In the genomic region with DNA sequence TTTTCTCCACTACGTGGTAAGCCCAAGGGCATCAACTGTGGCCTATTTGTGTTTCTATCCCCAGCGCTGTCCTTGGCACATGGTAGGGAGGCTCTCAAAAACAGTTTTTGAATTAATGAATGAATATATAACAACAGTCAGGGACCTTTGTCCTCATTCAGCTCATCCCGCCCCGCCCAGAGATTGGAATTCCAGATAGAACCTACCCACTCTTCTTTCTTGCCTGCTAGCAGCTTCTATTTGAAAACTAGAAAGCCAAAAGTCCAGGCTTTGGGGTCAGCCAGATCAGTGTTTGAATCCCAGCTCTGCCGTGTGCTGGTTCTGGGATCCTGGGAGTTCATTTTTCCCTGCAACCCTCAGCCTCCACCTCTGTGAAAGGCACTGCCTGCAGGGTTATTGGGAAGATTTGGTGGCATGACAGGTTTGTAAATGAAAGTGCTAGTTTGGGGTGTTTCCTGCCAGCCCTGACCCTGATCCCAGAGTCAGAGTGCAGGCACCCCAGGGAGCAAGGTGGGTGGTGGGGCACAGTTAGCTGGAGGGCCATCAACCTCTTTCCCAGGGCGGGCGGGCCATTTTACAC, we compare ENCODE assay signal across 1 cellular context.
TF ChIP-seq lines count a peak whose summit lies in the region.

No MANE protein-coding gene starts in this region.

TF ChIP-seq in HepG2, 621 proteins besides CTCF, POLR2A, EP300 and RAD21 (continued from another document and continues in another):
- no peak for TF ChIP-seq FOXC1 (CRISPR knock-in tag; IDR thresholded peaks at IDR 0.05; ENCODE audit: borderline replicate concordance)
- peak; percentile 83 for TF ChIP-seq RBM22 (optimal IDR thresholded peaks at IDR 0.05; ENCODE audit: low read length)
- TF ChIP-seq MTF2 (CRISPR knock-in tag; IDR thresholded peaks at IDR 0.05; ENCODE audit: borderline replicate concordance) = no peak
- TF ChIP-seq, protein P1, sequence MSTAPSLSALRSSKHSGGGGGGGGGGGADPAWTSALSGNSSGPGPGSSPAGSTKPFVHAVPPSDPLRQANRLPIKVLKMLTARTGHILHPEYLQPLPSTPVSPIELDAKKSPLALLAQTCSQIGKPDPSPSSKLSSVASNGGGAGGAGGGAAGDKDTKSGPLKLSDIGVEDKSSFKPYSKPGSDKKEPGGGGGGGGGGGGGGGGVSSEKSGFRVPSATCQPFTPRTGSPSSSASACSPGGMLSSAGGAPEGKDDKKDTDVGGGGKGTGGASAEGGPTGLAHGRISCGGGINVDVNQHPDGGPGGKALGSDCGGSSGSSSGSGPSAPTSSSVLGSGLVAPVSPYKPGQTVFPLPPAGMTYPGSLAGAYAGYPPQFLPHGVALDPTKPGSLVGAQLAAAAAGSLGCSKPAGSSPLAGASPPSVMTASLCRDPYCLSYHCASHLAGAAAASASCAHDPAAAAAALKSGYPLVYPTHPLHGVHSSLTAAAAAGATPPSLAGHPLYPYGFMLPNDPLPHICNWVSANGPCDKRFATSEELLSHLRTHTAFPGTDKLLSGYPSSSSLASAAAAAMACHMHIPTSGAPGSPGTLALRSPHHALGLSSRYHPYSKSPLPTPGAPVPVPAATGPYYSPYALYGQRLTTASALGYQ (CRISPR knock-in tag; IDR thresholded peaks at IDR 0.05) = no peak
- TF ChIP-seq ZNF768 (CRISPR knock-in tag; IDR thresholded peaks at IDR 0.05) = no peak
- TF ChIP-seq FIP1L1 (IDR thresholded peaks at IDR 0.05; ENCODE audit: borderline replicate concordance, insufficient read depth, low read depth, low read length) = no peak
- peak; percentile 71; the same call in 1 of the 2 replicates for TF ChIP-seq HNF4G (IDR thresholded peaks at IDR 0.05; ENCODE audit: borderline replicate concordance, low read depth, low read length)
- no peak; the same call in 1 of the 2 replicates for TF ChIP-seq HNF4G (CRISPR knock-in tag; IDR thresholded peaks at IDR 0.05; ENCODE audit: borderline replicate concordance, low read depth)
- no peak for TF ChIP-seq ZNF670 (CRISPR knock-in tag; IDR thresholded peaks at IDR 0.05; ENCODE audit: borderline replicate concordance)
- TF ChIP-seq, protein P2, sequence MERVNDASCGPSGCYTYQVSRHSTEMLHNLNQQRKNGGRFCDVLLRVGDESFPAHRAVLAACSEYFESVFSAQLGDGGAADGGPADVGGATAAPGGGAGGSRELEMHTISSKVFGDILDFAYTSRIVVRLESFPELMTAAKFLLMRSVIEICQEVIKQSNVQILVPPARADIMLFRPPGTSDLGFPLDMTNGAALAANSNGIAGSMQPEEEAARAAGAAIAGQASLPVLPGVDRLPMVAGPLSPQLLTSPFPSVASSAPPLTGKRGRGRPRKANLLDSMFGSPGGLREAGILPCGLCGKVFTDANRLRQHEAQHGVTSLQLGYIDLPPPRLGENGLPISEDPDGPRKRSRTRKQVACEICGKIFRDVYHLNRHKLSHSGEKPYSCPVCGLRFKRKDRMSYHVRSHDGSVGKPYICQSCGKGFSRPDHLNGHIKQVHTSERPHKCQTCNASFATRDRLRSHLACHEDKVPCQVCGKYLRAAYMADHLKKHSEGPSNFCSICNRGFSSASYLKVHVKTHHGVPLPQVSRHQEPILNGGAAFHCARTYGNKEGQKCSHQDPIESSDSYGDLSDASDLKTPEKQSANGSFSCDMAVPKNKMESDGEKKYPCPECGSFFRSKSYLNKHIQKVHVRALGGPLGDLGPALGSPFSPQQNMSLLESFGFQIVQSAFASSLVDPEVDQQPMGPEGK (CRISPR knock-in tag; IDR thresholded peaks at IDR 0.05) = 0 out of 2 replicates have a peak, but pooled peaks have one; percentile 17
- no peak for TF ChIP-seq ZNF160 (CRISPR knock-in tag; IDR thresholded peaks at IDR 0.05)
- no peak for TF ChIP-seq ZNF552 (CRISPR knock-in tag; IDR thresholded peaks at IDR 0.05; ENCODE audit: borderline replicate concordance)
- no peak for TF ChIP-seq RCOR2 (CRISPR knock-in tag; IDR thresholded peaks at IDR 0.05)
- no peak for TF ChIP-seq SOX5 (CRISPR knock-in tag; IDR thresholded peaks at IDR 0.05; ENCODE audit: borderline replicate concordance)
- no peak for TF ChIP-seq JARID2 (CRISPR knock-in tag; IDR thresholded peaks at IDR 0.05; ENCODE audit: insufficient replicate concordance)
- no peak for TF ChIP-seq ETV6 (CRISPR knock-in tag; conservative IDR thresholded peaks at IDR 0.05)
- no peak for TF ChIP-seq ZBTB20 (CRISPR knock-in tag; IDR thresholded peaks at IDR 0.05; ENCODE audit: borderline replicate concordance, low read depth)
- TF ChIP-seq NFE2L1 (CRISPR knock-in tag; IDR thresholded peaks at IDR 0.05; ENCODE audit: borderline replicate concordance) = no peak
- TF ChIP-seq ZNF720 (CRISPR knock-in tag; IDR thresholded peaks at IDR 0.05) = no peak
- TF ChIP-seq ZNF468 (CRISPR knock-in tag; IDR thresholded peaks at IDR 0.05) = no peak
- TF ChIP-seq ZFX (CRISPR knock-in tag; IDR thresholded peaks at IDR 0.05; ENCODE audit: low read depth) = no peak
- TF ChIP-seq ZNF619 (CRISPR knock-in tag; IDR thresholded peaks at IDR 0.05) = no peak
- TF ChIP-seq, protein P3, sequence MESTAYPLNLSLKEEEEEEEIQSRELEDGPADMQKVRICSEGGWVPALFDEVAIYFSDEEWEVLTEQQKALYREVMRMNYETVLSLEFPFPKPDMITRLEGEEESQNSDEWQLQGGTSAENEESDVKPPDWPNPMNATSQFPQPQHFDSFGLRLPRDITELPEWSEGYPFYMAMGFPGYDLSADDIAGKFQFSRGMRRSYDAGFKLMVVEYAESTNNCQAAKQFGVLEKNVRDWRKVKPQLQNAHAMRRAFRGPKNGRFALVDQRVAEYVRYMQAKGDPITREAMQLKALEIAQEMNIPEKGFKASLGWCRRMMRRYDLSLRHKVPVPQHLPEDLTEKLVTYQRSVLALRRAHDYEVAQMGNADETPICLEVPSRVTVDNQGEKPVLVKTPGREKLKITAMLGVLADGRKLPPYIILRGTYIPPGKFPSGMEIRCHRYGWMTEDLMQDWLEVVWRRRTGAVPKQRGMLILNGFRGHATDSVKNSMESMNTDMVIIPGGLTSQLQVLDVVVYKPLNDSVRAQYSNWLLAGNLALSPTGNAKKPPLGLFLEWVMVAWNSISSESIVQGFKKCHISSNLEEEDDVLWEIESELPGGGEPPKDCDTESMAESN (CRISPR knock-in tag; conservative IDR thresholded peaks at IDR 0.05) = peak; percentile 98
- no peak for TF ChIP-seq SMAD9 (CRISPR knock-in tag; IDR thresholded peaks at IDR 0.05)
- TF ChIP-seq JDP2 (CRISPR knock-in tag; IDR thresholded peaks at IDR 0.05; ENCODE audit: borderline replicate concordance) = no peak
- TF ChIP-seq NFYC (CRISPR knock-in tag; IDR thresholded peaks at IDR 0.05) = no peak
- TF ChIP-seq, protein P4, sequence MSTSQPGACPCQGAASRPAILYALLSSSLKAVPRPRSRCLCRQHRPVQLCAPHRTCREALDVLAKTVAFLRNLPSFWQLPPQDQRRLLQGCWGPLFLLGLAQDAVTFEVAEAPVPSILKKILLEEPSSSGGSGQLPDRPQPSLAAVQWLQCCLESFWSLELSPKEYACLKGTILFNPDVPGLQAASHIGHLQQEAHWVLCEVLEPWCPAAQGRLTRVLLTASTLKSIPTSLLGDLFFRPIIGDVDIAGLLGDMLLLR (CRISPR knock-in tag; IDR thresholded peaks at IDR 0.05) = no peak
- TF ChIP-seq FOXM1 (CRISPR knock-in tag; IDR thresholded peaks at IDR 0.05) = no peak
- no peak for TF ChIP-seq NFIB (CRISPR knock-in tag; IDR thresholded peaks at IDR 0.05; ENCODE audit: borderline replicate concordance)
- TF ChIP-seq, protein P5, sequence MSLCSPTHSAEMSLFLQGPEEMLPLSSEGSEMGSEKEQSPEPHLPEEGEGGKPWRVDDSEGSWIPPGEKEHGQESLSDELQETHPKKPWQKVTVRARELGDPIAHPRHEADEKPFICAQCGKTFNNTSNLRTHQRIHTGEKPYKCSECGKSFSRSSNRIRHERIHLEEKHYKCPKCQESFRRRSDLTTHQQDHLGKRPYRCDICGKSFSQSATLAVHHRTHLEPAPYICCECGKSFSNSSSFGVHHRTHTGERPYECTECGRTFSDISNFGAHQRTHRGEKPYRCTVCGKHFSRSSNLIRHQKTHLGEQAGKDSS (CRISPR knock-in tag; IDR thresholded peaks at IDR 0.05; ENCODE audit: borderline replicate concordance, low read depth) = no peak
- TF ChIP-seq NR2C2 (CRISPR knock-in tag; IDR thresholded peaks at IDR 0.05; ENCODE audit: borderline replicate concordance) = no peak
- TF ChIP-seq NFIC (IDR thresholded peaks at IDR 0.05; ENCODE audit: low read length) = 0 out of 2 replicates have a peak, but pooled peaks have one; percentile 24
- TF ChIP-seq ZNF180 (CRISPR knock-in tag; IDR thresholded peaks at IDR 0.05; ENCODE audit: borderline replicate concordance, low read depth) = no peak
- TF ChIP-seq HNRNPL (IDR thresholded peaks at IDR 0.05; ENCODE audit: low read depth, low read length) = no peak
- TF ChIP-seq PLRG1 (conservative IDR thresholded peaks at IDR 0.05) = no peak
- no peak for TF ChIP-seq ZFP82 (CRISPR knock-in tag; IDR thresholded peaks at IDR 0.05; ENCODE audit: borderline replicate concordance)
- no peak for TF ChIP-seq GFI1 (CRISPR knock-in tag; IDR thresholded peaks at IDR 0.05; ENCODE audit: borderline replicate concordance)
- TF ChIP-seq ZNF367 (CRISPR knock-in tag; IDR thresholded peaks at IDR 0.05; ENCODE audit: borderline replicate concordance) = no peak
- TF ChIP-seq, protein P6, sequence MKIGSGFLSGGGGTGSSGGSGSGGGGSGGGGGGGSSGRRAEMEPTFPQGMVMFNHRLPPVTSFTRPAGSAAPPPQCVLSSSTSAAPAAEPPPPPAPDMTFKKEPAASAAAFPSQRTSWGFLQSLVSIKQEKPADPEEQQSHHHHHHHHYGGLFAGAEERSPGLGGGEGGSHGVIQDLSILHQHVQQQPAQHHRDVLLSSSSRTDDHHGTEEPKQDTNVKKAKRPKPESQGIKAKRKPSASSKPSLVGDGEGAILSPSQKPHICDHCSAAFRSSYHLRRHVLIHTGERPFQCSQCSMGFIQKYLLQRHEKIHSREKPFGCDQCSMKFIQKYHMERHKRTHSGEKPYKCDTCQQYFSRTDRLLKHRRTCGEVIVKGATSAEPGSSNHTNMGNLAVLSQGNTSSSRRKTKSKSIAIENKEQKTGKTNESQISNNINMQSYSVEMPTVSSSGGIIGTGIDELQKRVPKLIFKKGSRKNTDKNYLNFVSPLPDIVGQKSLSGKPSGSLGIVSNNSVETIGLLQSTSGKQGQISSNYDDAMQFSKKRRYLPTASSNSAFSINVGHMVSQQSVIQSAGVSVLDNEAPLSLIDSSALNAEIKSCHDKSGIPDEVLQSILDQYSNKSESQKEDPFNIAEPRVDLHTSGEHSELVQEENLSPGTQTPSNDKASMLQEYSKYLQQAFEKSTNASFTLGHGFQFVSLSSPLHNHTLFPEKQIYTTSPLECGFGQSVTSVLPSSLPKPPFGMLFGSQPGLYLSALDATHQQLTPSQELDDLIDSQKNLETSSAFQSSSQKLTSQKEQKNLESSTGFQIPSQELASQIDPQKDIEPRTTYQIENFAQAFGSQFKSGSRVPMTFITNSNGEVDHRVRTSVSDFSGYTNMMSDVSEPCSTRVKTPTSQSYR (CRISPR knock-in tag; IDR thresholded peaks at IDR 0.05; ENCODE audit: borderline replicate concordance) = no peak
- TF ChIP-seq, protein P7, sequence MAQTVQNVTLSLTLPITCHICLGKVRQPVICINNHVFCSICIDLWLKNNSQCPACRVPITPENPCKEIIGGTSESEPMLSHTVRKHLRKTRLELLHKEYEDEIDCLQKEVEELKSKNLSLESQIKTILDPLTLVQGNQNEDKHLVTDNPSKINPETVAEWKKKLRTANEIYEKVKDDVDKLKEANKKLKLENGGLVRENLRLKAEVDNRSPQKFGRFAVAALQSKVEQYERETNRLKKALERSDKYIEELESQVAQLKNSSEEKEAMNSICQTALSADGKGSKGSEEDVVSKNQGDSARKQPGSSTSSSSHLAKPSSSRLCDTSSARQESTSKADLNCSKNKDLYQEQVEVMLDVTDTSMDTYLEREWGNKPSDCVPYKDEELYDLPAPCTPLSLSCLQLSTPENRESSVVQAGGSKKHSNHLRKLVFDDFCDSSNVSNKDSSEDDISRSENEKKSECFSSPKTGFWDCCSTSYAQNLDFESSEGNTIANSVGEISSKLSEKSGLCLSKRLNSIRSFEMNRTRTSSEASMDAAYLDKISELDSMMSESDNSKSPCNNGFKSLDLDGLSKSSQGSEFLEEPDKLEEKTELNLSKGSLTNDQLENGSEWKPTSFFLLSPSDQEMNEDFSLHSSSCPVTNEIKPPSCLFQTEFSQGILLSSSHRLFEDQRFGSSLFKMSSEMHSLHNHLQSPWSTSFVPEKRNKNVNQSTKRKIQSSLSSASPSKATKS (CRISPR knock-in tag; IDR thresholded peaks at IDR 0.05) = no peak
- TF ChIP-seq, protein P8, sequence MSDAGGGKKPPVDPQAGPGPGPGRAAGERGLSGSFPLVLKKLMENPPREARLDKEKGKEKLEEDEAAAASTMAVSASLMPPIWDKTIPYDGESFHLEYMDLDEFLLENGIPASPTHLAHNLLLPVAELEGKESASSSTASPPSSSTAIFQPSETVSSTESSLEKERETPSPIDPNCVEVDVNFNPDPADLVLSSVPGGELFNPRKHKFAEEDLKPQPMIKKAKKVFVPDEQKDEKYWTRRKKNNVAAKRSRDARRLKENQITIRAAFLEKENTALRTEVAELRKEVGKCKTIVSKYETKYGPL (CRISPR knock-in tag; IDR thresholded peaks at IDR 0.05) = no peak
- TF ChIP-seq ZNF282 (IDR thresholded peaks at IDR 0.05; ENCODE audit: partially characterized antibody) = no peak
- no peak for TF ChIP-seq IKZF4 (CRISPR knock-in tag; IDR thresholded peaks at IDR 0.05; ENCODE audit: borderline replicate concordance, low read depth, not compliant biosample characterization)
- TF ChIP-seq IRX3 (CRISPR knock-in tag; IDR thresholded peaks at IDR 0.05; ENCODE audit: borderline replicate concordance, low read depth) = no peak
- TF ChIP-seq ADNP (CRISPR knock-in tag; IDR thresholded peaks at IDR 0.05) = no peak
- TF ChIP-seq BRCA1 (CRISPR knock-in tag; IDR thresholded peaks at IDR 0.05) = no peak
- no peak; the same call in 1 of the 2 replicates for TF ChIP-seq ZNF329 (CRISPR knock-in tag; IDR thresholded peaks at IDR 0.05; ENCODE audit: low read depth)
- peak; percentile 84 for TF ChIP-seq SP5 (CRISPR knock-in tag; IDR thresholded peaks at IDR 0.05; ENCODE audit: borderline replicate concordance, low read depth)
- TF ChIP-seq ZBTB21 (CRISPR knock-in tag; IDR thresholded peaks at IDR 0.05) = no peak
- no peak for TF ChIP-seq HES4 (CRISPR knock-in tag; IDR thresholded peaks at IDR 0.05; ENCODE audit: borderline replicate concordance)
